27 cellular contexts compared by ENCODE assay signal in genomic region chr3:105497381-105497780, GRCh38.
"Had no signal": no experiment of that assay in that cellular context is flagged by ENCODE, and none has a peak within 500 bp of the region (broad histone marks: within the 10 kb centered on the region; RNA-seq: fewer than 3 reads in every experiment).

No MANE protein-coding gene starts in this region.

- H3K36me3 ChIP-seq: esophagus squamous epithelium, gastrocnemius medialis, left lung, lower lobe of right lung had no signal

- H2AFZ ChIP-seq: hepatocyte had no signal

- FAIRE-seq: endometrium had no signal

- H3K4me3 Mint-ChIP-seq: effector memory CD8-positive, alpha-beta T cell; endodermal cell; immature natural killer cell; mesothelial cell of epicardium; naive B cell; naive thymus-derived CD8-positive, alpha-beta T cell had no signal

- H3K27me3 ChIP-seq: esophagus squamous epithelium, gastrocnemius medialis, hepatocyte, left lung had no signal

- H3K9me3 ChIP-seq: esophagus squamous epithelium, gastrocnemius medialis, left lung, lower lobe of right lung, mucosa of descending colon had no signal

- H3K4me1 ChIP-seq: esophagus squamous epithelium, gastrocnemius medialis had no signal

- H3K27ac Mint-ChIP-seq: effector memory CD8-positive, alpha-beta T cell; endodermal cell; immature natural killer cell; mesothelial cell of epicardium; naive thymus-derived CD8-positive, alpha-beta T cell had no signal

- H3K4me2 ChIP-seq: hepatocyte had no signal

- H3K4me3 ChIP-seq: coronary artery, esophagus squamous epithelium, gastrocnemius medialis, hepatocyte, left lung, lower lobe of right lung, mucosa of descending colon had no signal

- ATAC-seq: effector memory CD8-positive, alpha-beta T cell; esophagus mucosa; gastrocnemius medialis; left cardiac atrium; left lung; left ventricle myocardium superior; lower lobe of right lung; mucosa of descending colon; naive thymus-derived CD8-positive, alpha-beta T cell had no signal

- H3K36me3 Mint-ChIP-seq: immature natural killer cell; mesothelial cell of epicardium; naive thymus-derived CD8-positive, alpha-beta T cell had no signal

- H3K9me3 Mint-ChIP-seq: effector memory CD8-positive, alpha-beta T cell; naive B cell; naive thymus-derived CD8-positive, alpha-beta T cell had no signal

- H3K4me1 Mint-ChIP-seq: immature natural killer cell; naive thymus-derived CD8-positive, alpha-beta T cell had no signal

- H3K27ac ChIP-seq: coronary artery, epithelial cell of prostate, esophagus squamous epithelium, gastrocnemius medialis, hepatocyte, left lung, lower lobe of right lung had no signal

- DNase-seq: dermis blood vessel endothelial cell; effector CD8-positive, alpha-beta T cell; effector memory CD8-positive, alpha-beta T cell; endodermal cell; erythroblast; esophagus squamous epithelium; foreskin fibroblast; foreskin melanocyte; gastrocnemius medialis; glutamatergic neuron; head of caudate nucleus; hypothalamus; immature natural killer cell; left cardiac atrium; left lung; left ventricle myocardium superior; lower lobe of right lung; mesenchymal stem cell; mucosa of descending colon; naive B cell; naive thymus-derived CD8-positive, alpha-beta T cell had no signal

- H3K27me3 Mint-ChIP-seq: effector memory CD8-positive, alpha-beta T cell; naive B cell; naive thymus-derived CD8-positive, alpha-beta T cell had no signal
